In the genomic region with DNA sequence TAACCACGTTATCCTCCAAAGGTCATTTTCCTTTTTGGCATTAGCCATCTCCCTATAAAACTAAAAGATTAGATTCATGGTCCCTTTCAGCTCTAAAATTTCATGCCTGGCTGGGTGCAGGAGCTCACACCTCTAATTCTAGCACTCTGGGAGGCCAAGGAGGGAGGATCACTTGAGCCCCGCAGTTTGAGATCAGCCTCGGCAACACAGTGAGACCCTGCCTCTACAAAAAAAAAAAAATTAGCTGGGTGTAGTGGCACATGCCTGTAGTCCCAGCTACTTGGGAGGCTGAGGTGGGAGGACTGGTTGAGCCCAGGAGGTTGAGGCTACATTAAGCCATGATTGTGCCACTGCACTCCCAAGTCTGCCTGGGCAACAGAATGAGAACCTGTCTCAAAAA, we compare ENCODE assay signal across 24 cellular contexts.
"Had no signal": no experiment of that assay in that cellular context is flagged by ENCODE, and none has a peak within 500 bp of the region (broad histone marks: within the 10 kb centered on the region; RNA-seq: fewer than 3 reads in every experiment).

No MANE protein-coding gene starts in this region.

- H3K9me3 ChIP-seq: colonic mucosa, gastrocnemius medialis, sigmoid colon, spleen, suprapubic skin, transverse colon, upper lobe of right lung, uterus had no signal

- DNase-seq: colonic mucosa; effector memory CD8-positive, alpha-beta T cell; gastrocnemius medialis; head of caudate nucleus; kidney; sigmoid colon; spleen; stimulated activated CD4-positive, alpha-beta T cell treated with anti-CD3 and anti-CD28 coated beads, Interleukin-4, amount 100 ng/mL, for 4 hours; stimulated activated naive CD8-positive, alpha-beta T cell treated with anti-CD3 and anti-CD28 coated beads, Interleukin-15, amount 100 ng/mL, for 72 hours; transverse colon; upper lobe of right lung; uterus had no signal

- H3K36me3 ChIP-seq: colonic mucosa, gastrocnemius medialis, sigmoid colon, spleen, suprapubic skin, transverse colon, upper lobe of right lung, uterus had no signal

- H3K36me3 Mint-ChIP-seq: memory B cell; naive thymus-derived CD4-positive, alpha-beta T cell had no signal

- H3K9me3 Mint-ChIP-seq: dendritic cell treated with granulocyte-macrophage colony-stimulating factor and Interleukin-4, amounts not matched to agents 40 ng/mL and 50 ng/mL, for 4 days; effector memory CD8-positive, alpha-beta T cell; memory B cell; mesothelial cell of epicardium; nephron; neural progenitor cell had no signal

- ATAC-seq: gastrocnemius medialis, upper lobe of right lung had no signal

- H3K79me2 ChIP-seq: parathyroid adenoma had no signal

- H3K27me3 ChIP-seq: colonic mucosa, gastrocnemius medialis, neural progenitor cell, sigmoid colon, upper lobe of right lung, uterus had no signal

- H3K27ac ChIP-seq: colonic mucosa, gastrocnemius medialis, neural progenitor cell, parathyroid adenoma, sigmoid colon, skin epidermis, spleen, suprapubic skin, transverse colon, upper lobe of right lung, uterus had no signal

- FAIRE-seq: endometrium, kidney had no signal

- H3K4me3 Mint-ChIP-seq: dendritic cell treated with granulocyte-macrophage colony-stimulating factor and Interleukin-4, amounts not matched to agents 40 ng/mL and 50 ng/mL, for 4 days; effector memory CD8-positive, alpha-beta T cell; memory B cell; mesothelial cell of epicardium; nephron; neural progenitor cell; stimulated activated naive CD8-positive, alpha-beta T cell treated with anti-CD3 and anti-CD28 coated beads, Interleukin-15, amount 100 ng/mL, for 72 hours had no signal

- H3K27ac Mint-ChIP-seq: dendritic cell treated with granulocyte-macrophage colony-stimulating factor and Interleukin-4, amounts not matched to agents 40 ng/mL and 50 ng/mL, for 4 days; effector memory CD8-positive, alpha-beta T cell; memory B cell; neural progenitor cell; progenitor cell of endocrine pancreas; stimulated activated naive CD8-positive, alpha-beta T cell treated with anti-CD3 and anti-CD28 coated beads, Interleukin-15, amount 100 ng/mL, for 72 hours had no signal

- H3K4me3 ChIP-seq: colonic mucosa, gastrocnemius medialis, lung, neural progenitor cell, sigmoid colon, skin epidermis, spleen, suprapubic skin, transverse colon, upper lobe of right lung, uterus had no signal

- H3K9ac ChIP-seq: neural progenitor cell, parathyroid adenoma had no signal

- H2AFZ ChIP-seq: neural progenitor cell, parathyroid adenoma had no signal

- H3K27me3 Mint-ChIP-seq: dendritic cell treated with granulocyte-macrophage colony-stimulating factor and Interleukin-4, amounts not matched to agents 40 ng/mL and 50 ng/mL, for 4 days; memory B cell; progenitor cell of endocrine pancreas had no signal

- H3K4me2 ChIP-seq: neural progenitor cell had no signal

- H3K4me1 ChIP-seq: colonic mucosa, gastrocnemius medialis, parathyroid adenoma, sigmoid colon, suprapubic skin, transverse colon, uterus had no signal
